ENCODE assay signal across 1 cellular context in genomic region chr1:19477284-19478240, GRCh38.
TF ChIP-seq lines count a peak whose summit lies in the region.

No MANE protein-coding gene starts in this region.

TF ChIP-seq in K562, 482 proteins besides CTCF, POLR2A, EP300 and RAD21 (continued from another document):
- TF ChIP-seq AFF4 (CRISPR knock-in tag; IDR thresholded peaks at IDR 0.05) = 0 out of 2 replicates have a peak, but pooled peaks have one; percentile 17
